13 cellular contexts compared by ENCODE assay signal in genomic region chr17:67211742-67212141, GRCh38. TPM values are rescaled to one million over a fixed set of nuclear protein-coding genes. Genes with fewer than 3 reads are reported as not detected.
A peak's percentile ranks its signal among the peaks of the same experiment; 100 is the strongest.
DNase-seq lines count a peak whose midpoint lies in the region; ATAC-seq, FAIRE-seq and TF ChIP-seq lines count a peak whose summit lies in the region.
"Had no signal": no experiment of that assay in that cellular context is flagged by ENCODE, and none has a peak within 500 bp of the region (broad histone marks: within the 10 kb centered on the region; RNA-seq: fewer than 3 reads in every experiment).

No MANE protein-coding gene starts in this region.

- peaks cover 6% of the 10 kb centered on the region; the same call in 1 of the 2 replicates for H3K4me1 Mint-ChIP-seq in WTC11
- H3K4me1 Mint-ChIP-seq in activated T-cell treated with anti-CD3 and anti-CD28 coated beads, Interleukin-2, amount 50 U/mL, for 72 hours (ENCODE audit: low read depth), result peaks cover 21% of the 10 kb centered on the region

- H3K4me1 ChIP-seq in tibial artery, result peaks cover 0 to 13% (median 2%) of the 10 kb centered on the region in 4 donors

- intact Hi-C loops in tibial artery (cut with DNase I; ENCODE audit: low total_unique reads), result no loop called here

- H3K27me3 Mint-ChIP-seq in WTC11 (ENCODE audit: low read depth), result no peaks in the 10 kb centered on the region
- H3K27me3 Mint-ChIP-seq in activated T-cell treated with anti-CD3 and anti-CD28 coated beads, Interleukin-2, amount 50 U/mL, for 72 hours (ENCODE audit: low read depth), result no peaks in the 10 kb centered on the region
- H3K27me3 Mint-ChIP-seq: activated naive CD8-positive, alpha-beta T cell treated with anti-CD3 and anti-CD28 coated beads for 36 hours had no signal

- POLR2A ChIA-PET in AG04449 (lab: Yijun Ruan, JAX) (no interaction called here), WTC11 (lab: Charles Lee) (no interaction called here)

- ATAC-seq in WTC11 (no peak; the same call in 1 of the 2 replicates), HG02973 (IDR thresholded peaks at IDR 0.05; ENCODE audit: unreplicated experiment) (no peak)
- no peak for ATAC-seq in activated T-cell treated with anti-CD3 and anti-CD28 coated beads, Interleukin-2, amount 50 U/mL, for 72 hours (replicated peaks in 1 of 2)

- DNase-seq in AG04449 (ENCODE audit: low read depth, low spot score) (peak; percentile 10), HTR-8/SVneo (ENCODE audit: insufficient read length, low spot score) (peak; percentile 32), WTC11 (ENCODE audit: low spot score) (no peak), foreskin fibroblast (peak; percentile 49 to 69), ecto neural progenitor cell (ENCODE audit: low spot score) (no peak), tibial artery (no peak)
- DNase-seq in activated T-cell treated with anti-CD3 and anti-CD28 coated beads, Interleukin-2, amount 50 U/mL, for 72 hours, result no peak
- DNase-seq: activated CD4-positive, alpha-beta T cell treated with anti-CD3 and anti-CD28 coated beads for 4 hours; activated naive CD8-positive, alpha-beta T cell treated with anti-CD3 and anti-CD28 coated beads for 36 hours; activated T-cell treated with anti-CD3 and anti-CD28 coated beads for 4 hours; NCI-H1048; nucleus accumbens had no signal

- peaks cover 0 to 23% (median 6%) of the 10 kb centered on the region in 3 donors for H3K36me3 ChIP-seq in tibial artery

- peaks cover 6% of the 10 kb centered on the region for H3K36me3 Mint-ChIP-seq in WTC11
- peaks cover 3 to 6% of the 10 kb centered on the region in 2 donors for H3K36me3 Mint-ChIP-seq in activated T-cell treated with anti-CD3 and anti-CD28 coated beads, Interleukin-2, amount 50 U/mL, for 72 hours (ENCODE audit: insufficient read depth in 2 of 2)

- H3K9me3 ChIP-seq in tibial artery, result no peaks in the 10 kb centered on the region

- H3K9me3 Mint-ChIP-seq in WTC11, result no peaks in the 10 kb centered on the region
- H3K9me3 Mint-ChIP-seq in activated T-cell treated with anti-CD3 and anti-CD28 coated beads, Interleukin-2, amount 50 U/mL, for 72 hours, result no peaks in the 10 kb centered on the region
- H3K9me3 Mint-ChIP-seq: activated naive CD8-positive, alpha-beta T cell treated with anti-CD3 and anti-CD28 coated beads for 36 hours had no signal

- H3K27me3 ChIP-seq in tibial artery, result no peaks in the 10 kb centered on the region

- H3K4me3 Mint-ChIP-seq in WTC11, result no peak overlapping the region
- H3K4me3 Mint-ChIP-seq in activated T-cell treated with anti-CD3 and anti-CD28 coated beads, Interleukin-2, amount 50 U/mL, for 72 hours, result no peak overlapping the region
- H3K4me3 Mint-ChIP-seq: activated naive CD8-positive, alpha-beta T cell treated with anti-CD3 and anti-CD28 coated beads for 36 hours had no signal

- peak overlapping the region; percentile 38; the same call in 1 of the 2 replicates for H3K27ac Mint-ChIP-seq in WTC11
- no peak overlapping the region for H3K27ac Mint-ChIP-seq in activated T-cell treated with anti-CD3 and anti-CD28 coated beads, Interleukin-2, amount 50 U/mL, for 72 hours
- H3K27ac Mint-ChIP-seq: activated naive CD8-positive, alpha-beta T cell treated with anti-CD3 and anti-CD28 coated beads for 36 hours had no signal

- no peak overlapping the region for H3K27ac ChIP-seq in tibial artery

- FAIRE-seq in HTR-8/SVneo (lab: Jason Lieb, UNC), result no peak

- CTCF ChIA-PET in AG04449 (lab: Yijun Ruan, JAX), result interaction anchor here (0.8 to 1.2 kb wide), 2 partner anchors 10 to 24 kb away, joined by 3 read pairs; no protein-coding TSS in a partner anchor
- CTCF ChIA-PET in WTC11 (lab: Charles Lee), result interaction anchor here (0.7 to 1.7 kb wide), 2 partner anchors 11 to 61 kb away, joined by 3 to 5 read pairs; no protein-coding TSS in a partner anchor

- TF ChIP-seq CTCF in AG04449 (IDR thresholded peaks at IDR 0.05; ENCODE audit: insufficient read depth, low read length, missing control alignments) (no peak), WTC11 (IDR thresholded peaks at IDR 0.05) (no peak), foreskin fibroblast (IDR thresholded peaks at IDR 0.05; ENCODE audit: low read depth, low read length) (no peak), tibial artery (IDR thresholded peaks at IDR 0.05) (no peak)

- H3K4me3 ChIP-seq in AG04449 (ENCODE audit: low read depth, low read length), result no peak overlapping the region
- H3K4me3 ChIP-seq in foreskin fibroblast (ENCODE audit: low read depth in 1 of 2, low read length in 2 of 2), result no peak overlapping the region
- H3K4me3 ChIP-seq in tibial artery, result no peak overlapping the region

TF ChIP-seq in WTC11, 78 proteins besides CTCF, POLR2A, EP300 and RAD21 (continues in another document):
- TF ChIP-seq NR2C2 (CRISPR knock-in tag; IDR thresholded peaks at IDR 0.05), result no peak
- TF ChIP-seq KAT7 (CRISPR knock-in tag; IDR thresholded peaks at IDR 0.05; ENCODE audit: borderline replicate concordance), result no peak
- TF ChIP-seq HMGA2 (CRISPR knock-in tag; IDR thresholded peaks at IDR 0.05), result no peak
- TF ChIP-seq PREB (CRISPR knock-in tag; IDR thresholded peaks at IDR 0.05; ENCODE audit: borderline replicate concordance), result no peak
- no peak for TF ChIP-seq IRF2 (CRISPR knock-in tag; IDR thresholded peaks at IDR 0.05; ENCODE audit: borderline replicate concordance, low read depth)
- no peak for TF ChIP-seq GABPB1 (CRISPR knock-in tag; IDR thresholded peaks at IDR 0.05)
- no peak for TF ChIP-seq ATF6 (CRISPR knock-in tag; IDR thresholded peaks at IDR 0.05)
- TF ChIP-seq ZNF423 (CRISPR knock-in tag; IDR thresholded peaks at IDR 0.05), result no peak
- no peak for TF ChIP-seq NR1H2 (CRISPR knock-in tag; IDR thresholded peaks at IDR 0.05)
- TF ChIP-seq ZBTB21 (CRISPR knock-in tag; IDR thresholded peaks at IDR 0.05; ENCODE audit: borderline replicate concordance), result no peak
- TF ChIP-seq FOXJ3 (CRISPR knock-in tag; IDR thresholded peaks at IDR 0.05; ENCODE audit: borderline replicate concordance), result no peak
- TF ChIP-seq TP53 (CRISPR knock-in tag; IDR thresholded peaks at IDR 0.05), result no peak
- TF ChIP-seq ZNF532 (CRISPR knock-in tag; IDR thresholded peaks at IDR 0.05; ENCODE audit: borderline replicate concordance), result no peak

RNA-seq across cellular contexts. Expression of gene HELZ, which starts 33.3 kb away (rescaled TPM):
- 46.5 to 49.1 TPM (median 47.4 TPM) in 3 replicates for total RNA-seq in WTC11 (2021)
- 10 to 100 TPM; 51.3 to 52.0 TPM for total RNA-seq in activated T-cell treated with anti-CD3 and anti-CD28 coated beads, Interleukin-2, amount 50 U/mL, for 72 hours

Comparison
In these comparisons a context has a peak if more than half of its experiments do, and no peak if none do; other contexts are left out.
1. DNase-seq: peak in AG04449 (single experiment), HTR-8/SVneo (single experiment) and foreskin fibroblast (2 of 2); none in WTC11 (single experiment), activated T-cell treated with anti-CD3 and anti-CD28 coated beads, Interleukin-2, amount 50 U/mL, for 72 hours (0 of 2), ecto neural progenitor cell (single experiment) and tibial artery (0 of 2).